1 cellular context compared by ENCODE assay signal in the genomic region with DNA sequence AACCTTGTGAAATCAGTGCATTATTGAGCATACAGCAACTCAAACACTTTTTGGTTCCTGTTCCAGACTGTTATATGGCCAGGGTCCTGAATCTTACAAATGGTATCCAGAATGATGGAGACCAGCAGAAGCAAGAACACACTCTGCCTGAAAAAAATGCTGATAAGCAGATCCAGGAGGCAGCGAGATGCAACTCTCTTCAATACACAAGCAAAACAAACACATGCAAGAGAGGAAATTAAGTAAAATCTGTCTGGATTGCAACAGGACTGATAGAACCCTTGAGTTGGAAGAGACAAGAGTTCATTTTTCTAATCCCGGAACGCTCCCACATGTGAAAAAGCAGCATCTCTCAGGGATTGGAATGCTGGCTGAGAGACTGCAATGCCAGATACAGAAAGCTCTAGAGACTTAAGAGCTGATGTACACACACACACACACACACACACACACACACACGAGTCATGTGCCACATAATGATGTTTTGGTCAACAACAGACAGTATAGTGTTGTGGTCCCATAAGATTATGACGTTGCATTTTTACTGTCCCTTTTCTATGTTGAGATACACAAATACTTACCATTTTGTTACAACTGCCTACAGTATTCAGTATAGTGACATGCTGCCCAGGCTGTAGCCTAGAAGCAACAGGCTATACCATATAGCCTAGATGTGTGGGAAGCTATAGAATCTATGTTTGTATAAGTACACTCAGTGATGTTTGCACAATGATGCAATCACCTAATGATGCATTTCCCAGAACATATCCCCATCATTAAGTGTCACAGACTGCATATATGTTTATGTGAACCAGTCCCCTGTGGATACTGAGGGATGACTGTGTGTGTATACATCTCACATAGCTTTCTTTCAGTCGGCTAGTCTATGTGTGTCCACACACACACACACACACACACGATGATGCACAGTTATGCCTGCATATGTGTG.
TF ChIP-seq lines count a peak whose summit lies in the region.

No MANE protein-coding gene starts in this region.

TF ChIP-seq in HEK293, 187 proteins besides CTCF, POLR2A, EP300 and RAD21 (continued from another document):
- TF ChIP-seq, protein P1, sequence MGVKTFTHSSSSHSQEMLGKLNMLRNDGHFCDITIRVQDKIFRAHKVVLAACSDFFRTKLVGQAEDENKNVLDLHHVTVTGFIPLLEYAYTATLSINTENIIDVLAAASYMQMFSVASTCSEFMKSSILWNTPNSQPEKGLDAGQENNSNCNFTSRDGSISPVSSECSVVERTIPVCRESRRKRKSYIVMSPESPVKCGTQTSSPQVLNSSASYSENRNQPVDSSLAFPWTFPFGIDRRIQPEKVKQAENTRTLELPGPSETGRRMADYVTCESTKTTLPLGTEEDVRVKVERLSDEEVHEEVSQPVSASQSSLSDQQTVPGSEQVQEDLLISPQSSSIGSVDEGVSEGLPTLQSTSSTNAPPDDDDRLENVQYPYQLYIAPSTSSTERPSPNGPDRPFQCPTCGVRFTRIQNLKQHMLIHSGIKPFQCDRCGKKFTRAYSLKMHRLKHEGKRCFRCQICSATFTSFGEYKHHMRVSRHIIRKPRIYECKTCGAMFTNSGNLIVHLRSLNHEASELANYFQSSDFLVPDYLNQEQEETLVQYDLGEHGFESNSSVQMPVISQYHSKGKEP (tag by site-specific recombination; IDR thresholded peaks at IDR 0.05), result 0 out of 2 replicates have a peak, but pooled peaks have one; percentile 13
- TF ChIP-seq, protein P2, sequence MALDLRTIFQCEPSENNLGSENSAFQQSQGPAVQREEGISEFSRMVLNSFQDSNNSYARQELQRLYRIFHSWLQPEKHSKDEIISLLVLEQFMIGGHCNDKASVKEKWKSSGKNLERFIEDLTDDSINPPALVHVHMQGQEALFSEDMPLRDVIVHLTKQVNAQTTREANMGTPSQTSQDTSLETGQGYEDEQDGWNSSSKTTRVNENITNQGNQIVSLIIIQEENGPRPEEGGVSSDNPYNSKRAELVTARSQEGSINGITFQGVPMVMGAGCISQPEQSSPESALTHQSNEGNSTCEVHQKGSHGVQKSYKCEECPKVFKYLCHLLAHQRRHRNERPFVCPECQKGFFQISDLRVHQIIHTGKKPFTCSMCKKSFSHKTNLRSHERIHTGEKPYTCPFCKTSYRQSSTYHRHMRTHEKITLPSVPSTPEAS (tag by site-specific recombination; IDR thresholded peaks at IDR 0.05), result peak; percentile 42; the same call in 1 of the 2 replicates
- peak; percentile 69; the same call in 1 of the 2 replicates for TF ChIP-seq ZNF24 (tag by site-specific recombination; IDR thresholded peaks at IDR 0.05)
- peak; percentile 71 for TF ChIP-seq SP7 (tag by site-specific recombination; IDR thresholded peaks at IDR 0.05)
- peak; percentile 39; the same call in 1 of the 2 replicates for TF ChIP-seq ZNF600 (tag by site-specific recombination; IDR thresholded peaks at IDR 0.05)
- TF ChIP-seq BCL11B (tag by site-specific recombination; IDR thresholded peaks at IDR 0.05; ENCODE audit: low read depth), result no peak
- 0 out of 2 replicates have a peak, but pooled peaks have one; percentile 15 for TF ChIP-seq IKZF3 (tag by site-specific recombination; IDR thresholded peaks at IDR 0.05)
- peak; percentile 47 for TF ChIP-seq ZFHX2 (tag by site-specific recombination; conservative IDR thresholded peaks at IDR 0.05)
- peak; percentile 86 for TF ChIP-seq SCRT2 (tag by site-specific recombination; IDR thresholded peaks at IDR 0.05)
- no peak for TF ChIP-seq ZNF211 (tag by site-specific recombination; IDR thresholded peaks at IDR 0.05; ENCODE audit: low read depth)
- peak; percentile 79 for TF ChIP-seq ZNF629 (tag by site-specific recombination; IDR thresholded peaks at IDR 0.05)
- TF ChIP-seq, protein P3, sequence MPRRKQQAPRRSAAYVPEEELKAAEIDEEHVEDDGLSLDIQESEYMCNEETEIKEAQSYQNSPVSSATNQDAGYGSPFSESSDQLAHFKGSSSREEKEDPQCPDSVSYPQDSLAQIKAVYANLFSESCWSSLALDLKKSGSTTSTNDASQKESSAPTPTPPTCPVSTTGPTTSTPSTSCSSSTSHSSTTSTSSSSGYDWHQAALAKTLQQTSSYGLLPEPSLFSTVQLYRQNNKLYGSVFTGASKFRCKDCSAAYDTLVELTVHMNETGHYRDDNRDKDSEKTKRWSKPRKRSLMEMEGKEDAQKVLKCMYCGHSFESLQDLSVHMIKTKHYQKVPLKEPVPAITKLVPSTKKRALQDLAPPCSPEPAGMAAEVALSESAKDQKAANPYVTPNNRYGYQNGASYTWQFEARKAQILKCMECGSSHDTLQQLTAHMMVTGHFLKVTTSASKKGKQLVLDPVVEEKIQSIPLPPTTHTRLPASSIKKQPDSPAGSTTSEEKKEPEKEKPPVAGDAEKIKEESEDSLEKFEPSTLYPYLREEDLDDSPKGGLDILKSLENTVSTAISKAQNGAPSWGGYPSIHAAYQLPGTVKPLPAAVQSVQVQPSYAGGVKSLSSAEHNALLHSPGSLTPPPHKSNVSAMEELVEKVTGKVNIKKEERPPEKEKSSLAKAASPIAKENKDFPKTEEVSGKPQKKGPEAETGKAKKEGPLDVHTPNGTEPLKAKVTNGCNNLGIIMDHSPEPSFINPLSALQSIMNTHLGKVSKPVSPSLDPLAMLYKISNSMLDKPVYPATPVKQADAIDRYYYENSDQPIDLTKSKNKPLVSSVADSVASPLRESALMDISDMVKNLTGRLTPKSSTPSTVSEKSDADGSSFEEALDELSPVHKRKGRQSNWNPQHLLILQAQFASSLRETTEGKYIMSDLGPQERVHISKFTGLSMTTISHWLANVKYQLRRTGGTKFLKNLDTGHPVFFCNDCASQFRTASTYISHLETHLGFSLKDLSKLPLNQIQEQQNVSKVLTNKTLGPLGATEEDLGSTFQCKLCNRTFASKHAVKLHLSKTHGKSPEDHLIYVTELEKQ (tag by site-specific recombination; IDR thresholded peaks at IDR 0.05; ENCODE audit: borderline replicate concordance), result peak; percentile 34; the same call in 1 of the 2 replicates
- no peak for TF ChIP-seq YY2 (tag by site-specific recombination; IDR thresholded peaks at IDR 0.05)
- 0 out of 2 replicates have a peak, but pooled peaks have one; percentile 27 for TF ChIP-seq ZEB2 (tag by site-specific recombination; IDR thresholded peaks at IDR 0.05)
- no peak for TF ChIP-seq ZNF2 (tag by site-specific recombination; IDR thresholded peaks at IDR 0.05)
